Comparison of ENCODE assay signal across 26 cellular contexts in genomic region chr10:46068905-46069304, GRCh38. TPM values are rescaled to one million over a fixed set of nuclear protein-coding genes. Genes with fewer than 3 reads are reported as not detected.
"Had no signal": no experiment of that assay in that cellular context is flagged by ENCODE, and none has a peak within 500 bp of the region (broad histone marks: within the 10 kb centered on the region; RNA-seq: fewer than 3 reads in every experiment).

No MANE protein-coding gene starts in this region.

- H3K36me3 Mint-ChIP-seq: activated CD8-positive, alpha-beta memory T cell treated with anti-CD3 and anti-CD28 coated beads, Interleukin-2, amount 10 ng/mL, durations not matched to agents 7 days and 5 days; activated naive CD8-positive, alpha-beta T cell treated with anti-CD3 and anti-CD28 coated beads for 36 hours; WTC11 had no signal

- ATAC-seq: activated CD8-positive, alpha-beta memory T cell treated with anti-CD3 and anti-CD28 coated beads, Interleukin-2, amount 10 ng/mL, durations not matched to agents 7 days and 5 days; activated CD8-positive, alpha-beta T cell treated with anti-CD3 and anti-CD28 coated beads, Interleukin-2, amount 10 ng/mL, durations not matched to agents 7 days and 5 days; activated T-cell treated with anti-CD3 and anti-CD28 coated beads, Interleukin-2, amount 50 U/mL, for 4 hours had no signal

- H3K36me3 ChIP-seq: adrenal gland had no signal

- H3K4me1 Mint-ChIP-seq: activated CD8-positive, alpha-beta memory T cell treated with anti-CD3 and anti-CD28 coated beads, Interleukin-2, amount 10 ng/mL, durations not matched to agents 7 days and 5 days; activated naive CD8-positive, alpha-beta T cell treated with anti-CD3 and anti-CD28 coated beads for 36 hours had no signal

- H2AFZ ChIP-seq: PC-9 had no signal

- H3K27ac Mint-ChIP-seq: activated CD8-positive, alpha-beta memory T cell treated with anti-CD3 and anti-CD28 coated beads, Interleukin-2, amount 10 ng/mL, durations not matched to agents 7 days and 5 days; activated CD8-positive, alpha-beta T cell treated with anti-CD3 and anti-CD28 coated beads, Interleukin-2, amount 10 ng/mL, durations not matched to agents 7 days and 5 days; activated naive CD8-positive, alpha-beta T cell treated with anti-CD3 and anti-CD28 coated beads for 36 hours; T-helper 1 cell treated with Interleukin-12 subunit alpha and Interleukin-12 subunit beta and Interleukin-4 antibody, amounts not matched to agents 30 μg/mL and 1 μg/mL, for 36 hours; WTC11 had no signal

- H3K4me2 ChIP-seq: PC-9 had no signal

- H3K4me1 ChIP-seq: adrenal gland had no signal

- H3K27me3 ChIP-seq: adrenal gland had no signal

- H3K9me3 Mint-ChIP-seq: activated naive CD8-positive, alpha-beta T cell treated with anti-CD3 and anti-CD28 coated beads for 36 hours; activated T-cell treated with anti-CD3 and anti-CD28 coated beads, Interleukin-2, amount 50 U/mL, for 4 hours; T-helper 1 cell treated with Interleukin-12 subunit alpha and Interleukin-12 subunit beta and Interleukin-4 antibody, amounts not matched to agents 30 μg/mL and 1 μg/mL, for 36 hours had no signal

- H3K9me3 ChIP-seq: adrenal gland had no signal

- H3K4me3 Mint-ChIP-seq: activated CD8-positive, alpha-beta memory T cell treated with anti-CD3 and anti-CD28 coated beads, Interleukin-2, amount 10 ng/mL, durations not matched to agents 7 days and 5 days; activated CD8-positive, alpha-beta T cell treated with anti-CD3 and anti-CD28 coated beads, Interleukin-2, amount 10 ng/mL, durations not matched to agents 7 days and 5 days; activated naive CD8-positive, alpha-beta T cell treated with anti-CD3 and anti-CD28 coated beads for 36 hours; activated T-cell treated with anti-CD3 and anti-CD28 coated beads, Interleukin-2, amount 50 U/mL, for 4 hours; T-helper 1 cell treated with Interleukin-12 subunit alpha and Interleukin-12 subunit beta and Interleukin-4 antibody, amounts not matched to agents 30 μg/mL and 1 μg/mL, for 36 hours; WTC11 had no signal

- DNase-seq: activated CD4-positive, alpha-beta T cell treated with anti-CD3 and anti-CD28 coated beads for 48 hours; activated CD4-positive, alpha-beta T cell treated with anti-CD3 and anti-CD28 coated beads, Interleukin-2, amount 50 U/mL, for 4 hours; activated CD4-positive, CD25-positive, alpha-beta regulatory T cell treated with anti-CD3 and anti-CD28 coated beads, Interleukin-2, amount 50 U/mL, for 72 hours; activated CD8-positive, alpha-beta memory T cell treated with anti-CD3 and anti-CD28 coated beads, Interleukin-2, amount 10 ng/mL, durations not matched to agents 7 days and 5 days; activated CD8-positive, alpha-beta T cell treated with anti-CD3 and anti-CD28 coated beads, Interleukin-2, amount 10 ng/mL, durations not matched to agents 7 days and 5 days; activated effector memory CD4-positive, alpha-beta T cell treated with anti-CD3 and anti-CD28 coated beads, Interleukin-2, amount 50 U/mL, for 16 hours; activated naive CD4-positive, alpha-beta T cell treated with Interleukin-2 at 50 U/mL for 16 hours; activated naive CD8-positive, alpha-beta T cell treated with anti-CD3 and anti-CD28 coated beads for 36 hours; activated T-cell treated with anti-CD3 and anti-CD28 coated beads, Interleukin-2, amount 50 U/mL, for 4 hours; adrenal gland; anterior cingulate cortex; cerebellar nuclear complex; Kasumi-1; NCI-H1048; NCI-H146; NCI-H187 treated with DMSO at 0.1 percent for 48 hours; NCI-H2081 treated with DMSO at 0.1 percent for 48 hours; NCI-H446; NCI-H524; PC-9; SHP77 treated with DMSO at 0.1 percent for 48 hours had no signal

- H3K27ac ChIP-seq: adrenal gland, PC-9 had no signal

- H3K4me3 ChIP-seq: adrenal gland, PC-9 had no signal

RNA-seq across cellular contexts. Expression of gene MSMB, which starts 22.8 kb away (rescaled TPM):
- total RNA-seq: activated CD8-positive, alpha-beta memory T cell treated with anti-CD3 and anti-CD28 coated beads, Interleukin-2, amount 10 ng/mL, durations not matched to agents 7 days and 5 days; activated CD8-positive, alpha-beta T cell treated with anti-CD3 and anti-CD28 coated beads, Interleukin-2, amount 10 ng/mL, durations not matched to agents 7 days and 5 days; activated naive CD8-positive, alpha-beta T cell treated with anti-CD3 and anti-CD28 coated beads for 36 hours; activated T-cell treated with anti-CD3 and anti-CD28 coated beads, Interleukin-2, amount 50 U/mL, for 4 hours; adrenal gland; cardiac septum; M059J; PC-9; SK-MEL-5; WTC11 had no signal
- polyA plus RNA-seq: adrenal gland had no signal
